In genomic region chr1:52142220-52143153, GRCh38 we compare ENCODE assay signal across 1 cellular context.
TF ChIP-seq lines count a peak whose summit lies in the region.

No MANE protein-coding gene starts in this region.

TF ChIP-seq in HEK293, 187 proteins besides CTCF, POLR2A, EP300 and RAD21 (continued from another document and continues in another):
- TF ChIP-seq TSHZ1 (tag by site-specific recombination; IDR thresholded peaks at IDR 0.05; ENCODE audit: borderline replicate concordance) (no peak), ZFP3 (tag by site-specific recombination; IDR thresholded peaks at IDR 0.05; ENCODE audit: low read depth) (no peak), ZNF280C (tag by site-specific recombination; IDR thresholded peaks at IDR 0.05) (no peak), YY1 (tag by site-specific recombination; IDR thresholded peaks at IDR 0.05) (0 out of 2 replicates have a peak, but pooled peaks have one; percentile 48), ZNF747 (tag by site-specific recombination; IDR thresholded peaks at IDR 0.05) (no peak), ZNF362 (tag by site-specific recombination; IDR thresholded peaks at IDR 0.05) (no peak), ZBTB10 (tag by site-specific recombination; IDR thresholded peaks at IDR 0.05) (peak; percentile 64; the same call in 1 of the 2 replicates), ZNF433 (tag by site-specific recombination; IDR thresholded peaks at IDR 0.05; ENCODE audit: low read depth) (no peak), YY2 (tag by site-specific recombination; IDR thresholded peaks at IDR 0.05) (no peak), ZNF600 (tag by site-specific recombination; IDR thresholded peaks at IDR 0.05) (peak; percentile 88), ZNF510 (tag by site-specific recombination; IDR thresholded peaks at IDR 0.05; ENCODE audit: insufficient replicate concordance) (no peak), PRDM4 (tag by site-specific recombination; IDR thresholded peaks at IDR 0.05) (no peak), ZSCAN5A (tag by site-specific recombination; IDR thresholded peaks at IDR 0.05) (no peak), ZBTB7A (tag by site-specific recombination; IDR thresholded peaks at IDR 0.05; ENCODE audit: low read depth) (no peak), HOXA7 (CRISPR knock-in tag; IDR thresholded peaks at IDR 0.05; ENCODE audit: borderline replicate concordance) (no peak), SCRT2 (tag by site-specific recombination; IDR thresholded peaks at IDR 0.05) (peak; percentile 48), PRDM1 (tag by site-specific recombination; IDR thresholded peaks at IDR 0.05) (no peak), ZNF623 (tag by site-specific recombination; IDR thresholded peaks at IDR 0.05) (no peak), ZNF391 (tag by site-specific recombination; IDR thresholded peaks at IDR 0.05; ENCODE audit: borderline replicate concordance, low read depth) (0 out of 2 replicates have a peak, but pooled peaks have one; percentile 28), ZNF488 (tag by site-specific recombination; IDR thresholded peaks at IDR 0.05) (no peak), ZNF785 (tag by site-specific recombination; IDR thresholded peaks at IDR 0.05) (no peak), ZNF280D (tag by site-specific recombination; IDR thresholded peaks at IDR 0.05) (no peak), ZNF146 (tag by site-specific recombination; IDR thresholded peaks at IDR 0.05) (no peak), ZNF621 (tag by site-specific recombination; IDR thresholded peaks at IDR 0.05) (no peak), RBAK (tag by site-specific recombination; IDR thresholded peaks at IDR 0.05) (no peak), ZBTB21 (tag by site-specific recombination; IDR thresholded peaks at IDR 0.05) (no peak), TRIM28 (IDR thresholded peaks at IDR 0.05; ENCODE audit: borderline replicate concordance, low read length) (0 out of 2 replicates have a peak, but pooled peaks have one; percentile 7), ZNF48 (tag by site-specific recombination; IDR thresholded peaks at IDR 0.05) (no peak), KLF9 (tag by site-specific recombination; IDR thresholded peaks at IDR 0.05; ENCODE audit: low read depth) (no peak), ZBTB44 (tag by site-specific recombination; IDR thresholded peaks at IDR 0.05) (no peak), ZFP69B (tag by site-specific recombination; IDR thresholded peaks at IDR 0.05) (0 out of 2 replicates have a peak, but pooled peaks have one; percentile 42), ZNF529 (tag by site-specific recombination; IDR thresholded peaks at IDR 0.05; ENCODE audit: insufficient replicate concordance) (no peak), ZNF639 (tag by site-specific recombination; IDR thresholded peaks at IDR 0.05) (no peak)
